ENCODE assay signal across 1 cellular context in genomic region chr5:150263339-150263738, GRCh38.
TF ChIP-seq lines count a peak whose summit lies in the region.

No MANE protein-coding gene starts in this region.

TF ChIP-seq in HEK293, 187 proteins besides CTCF, POLR2A, EP300 and RAD21 (continued from another document and continues in another):
- TF ChIP-seq ATF2 (tag by site-specific recombination; IDR thresholded peaks at IDR 0.05; ENCODE audit: low read depth) (no peak), ZIC2 (tag by site-specific recombination; IDR thresholded peaks at IDR 0.05) (no peak), KLF9 (tag by site-specific recombination; IDR thresholded peaks at IDR 0.05; ENCODE audit: low read depth) (no peak; the same call in 1 of the 2 replicates), ZBTB48 (tag by site-specific recombination; IDR thresholded peaks at IDR 0.05) (peak; percentile 65), ZNF248 (tag by site-specific recombination; IDR thresholded peaks at IDR 0.05) (peak; percentile 76; the same call in 1 of the 2 replicates), ZFHX2 (tag by site-specific recombination; conservative IDR thresholded peaks at IDR 0.05) (no peak), ZNF394 (tag by site-specific recombination; IDR thresholded peaks at IDR 0.05; ENCODE audit: borderline replicate concordance) (no peak), ZNF555 (tag by site-specific recombination; conservative IDR thresholded peaks at IDR 0.05) (no peak), BCL11B (tag by site-specific recombination; IDR thresholded peaks at IDR 0.05; ENCODE audit: low read depth) (no peak), ZBTB20 (tag by site-specific recombination; IDR thresholded peaks at IDR 0.05) (peak; percentile 20; the same call in 1 of the 2 replicates), ZNF473 (tag by site-specific recombination; IDR thresholded peaks at IDR 0.05) (peak; percentile 87; the same call in 1 of the 2 replicates), SP7 (tag by site-specific recombination; IDR thresholded peaks at IDR 0.05) (no peak), ZNF571 (tag by site-specific recombination; IDR thresholded peaks at IDR 0.05) (0 out of 2 replicates have a peak, but pooled peaks have one; percentile 55), ZSCAN4 (tag by site-specific recombination; IDR thresholded peaks at IDR 0.05) (peak; percentile 97), ZBTB49 (tag by site-specific recombination; IDR thresholded peaks at IDR 0.05; ENCODE audit: low read depth) (no peak), ZNF311 (tag by site-specific recombination; IDR thresholded peaks at IDR 0.05; ENCODE audit: borderline replicate concordance) (peak; percentile 81; the same call in 1 of the 2 replicates), ZBTB26 (tag by site-specific recombination; optimal IDR thresholded peaks at IDR 0.05) (peak; percentile 19), ZNF16 (tag by site-specific recombination; IDR thresholded peaks at IDR 0.05; ENCODE audit: low read depth) (no peak), WT1 (tag by site-specific recombination; IDR thresholded peaks at IDR 0.05) (no peak)
- TF ChIP-seq, protein P1, sequence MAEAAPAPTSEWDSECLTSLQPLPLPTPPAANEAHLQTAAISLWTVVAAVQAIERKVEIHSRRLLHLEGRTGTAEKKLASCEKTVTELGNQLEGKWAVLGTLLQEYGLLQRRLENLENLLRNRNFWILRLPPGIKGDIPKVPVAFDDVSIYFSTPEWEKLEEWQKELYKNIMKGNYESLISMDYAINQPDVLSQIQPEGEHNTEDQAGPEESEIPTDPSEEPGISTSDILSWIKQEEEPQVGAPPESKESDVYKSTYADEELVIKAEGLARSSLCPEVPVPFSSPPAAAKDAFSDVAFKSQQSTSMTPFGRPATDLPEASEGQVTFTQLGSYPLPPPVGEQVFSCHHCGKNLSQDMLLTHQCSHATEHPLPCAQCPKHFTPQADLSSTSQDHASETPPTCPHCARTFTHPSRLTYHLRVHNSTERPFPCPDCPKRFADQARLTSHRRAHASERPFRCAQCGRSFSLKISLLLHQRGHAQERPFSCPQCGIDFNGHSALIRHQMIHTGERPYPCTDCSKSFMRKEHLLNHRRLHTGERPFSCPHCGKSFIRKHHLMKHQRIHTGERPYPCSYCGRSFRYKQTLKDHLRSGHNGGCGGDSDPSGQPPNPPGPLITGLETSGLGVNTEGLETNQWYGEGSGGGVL (tag by site-specific recombination; IDR thresholded peaks at IDR 0.05), result peak; percentile 53
- TF ChIP-seq, protein P2, sequence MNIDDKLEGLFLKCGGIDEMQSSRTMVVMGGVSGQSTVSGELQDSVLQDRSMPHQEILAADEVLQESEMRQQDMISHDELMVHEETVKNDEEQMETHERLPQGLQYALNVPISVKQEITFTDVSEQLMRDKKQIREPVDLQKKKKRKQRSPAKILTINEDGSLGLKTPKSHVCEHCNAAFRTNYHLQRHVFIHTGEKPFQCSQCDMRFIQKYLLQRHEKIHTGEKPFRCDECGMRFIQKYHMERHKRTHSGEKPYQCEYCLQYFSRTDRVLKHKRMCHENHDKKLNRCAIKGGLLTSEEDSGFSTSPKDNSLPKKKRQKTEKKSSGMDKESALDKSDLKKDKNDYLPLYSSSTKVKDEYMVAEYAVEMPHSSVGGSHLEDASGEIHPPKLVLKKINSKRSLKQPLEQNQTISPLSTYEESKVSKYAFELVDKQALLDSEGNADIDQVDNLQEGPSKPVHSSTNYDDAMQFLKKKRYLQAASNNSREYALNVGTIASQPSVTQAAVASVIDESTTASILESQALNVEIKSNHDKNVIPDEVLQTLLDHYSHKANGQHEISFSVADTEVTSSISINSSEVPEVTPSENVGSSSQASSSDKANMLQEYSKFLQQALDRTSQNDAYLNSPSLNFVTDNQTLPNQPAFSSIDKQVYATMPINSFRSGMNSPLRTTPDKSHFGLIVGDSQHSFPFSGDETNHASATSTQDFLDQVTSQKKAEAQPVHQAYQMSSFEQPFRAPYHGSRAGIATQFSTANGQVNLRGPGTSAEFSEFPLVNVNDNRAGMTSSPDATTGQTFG (tag by site-specific recombination; IDR thresholded peaks at IDR 0.05; ENCODE audit: borderline replicate concordance), result peak; percentile 92
- TF ChIP-seq, protein P3, sequence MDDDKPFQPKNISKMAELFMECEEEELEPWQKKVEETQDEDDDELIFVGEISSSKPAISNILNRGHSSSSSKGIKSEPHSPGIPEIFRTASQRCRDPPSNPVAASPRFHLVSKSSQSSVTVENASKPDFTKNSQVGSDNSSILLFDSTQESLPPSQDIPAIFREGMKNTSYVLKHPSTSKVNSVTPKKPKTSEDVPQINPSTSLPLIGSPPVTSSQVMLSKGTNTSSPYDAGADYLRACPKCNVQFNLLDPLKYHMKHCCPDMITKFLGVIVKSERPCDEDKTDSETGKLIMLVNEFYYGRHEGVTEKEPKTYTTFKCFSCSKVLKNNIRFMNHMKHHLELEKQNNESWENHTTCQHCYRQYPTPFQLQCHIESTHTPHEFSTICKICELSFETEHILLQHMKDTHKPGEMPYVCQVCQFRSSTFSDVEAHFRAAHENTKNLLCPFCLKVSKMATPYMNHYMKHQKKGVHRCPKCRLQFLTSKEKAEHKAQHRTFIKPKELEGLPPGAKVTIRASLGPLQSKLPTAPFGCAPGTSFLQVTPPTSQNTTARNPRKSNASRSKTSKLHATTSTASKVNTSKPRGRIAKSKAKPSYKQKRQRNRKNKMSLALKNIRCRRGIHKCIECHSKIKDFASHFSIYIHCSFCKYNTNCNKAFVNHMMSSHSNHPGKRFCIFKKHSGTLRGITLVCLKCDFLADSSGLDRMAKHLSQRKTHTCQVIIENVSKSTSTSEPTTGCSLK (tag by site-specific recombination; IDR thresholded peaks at IDR 0.05), result peak; percentile 50; the same call in 1 of the 2 replicates
- TF ChIP-seq, protein P4, sequence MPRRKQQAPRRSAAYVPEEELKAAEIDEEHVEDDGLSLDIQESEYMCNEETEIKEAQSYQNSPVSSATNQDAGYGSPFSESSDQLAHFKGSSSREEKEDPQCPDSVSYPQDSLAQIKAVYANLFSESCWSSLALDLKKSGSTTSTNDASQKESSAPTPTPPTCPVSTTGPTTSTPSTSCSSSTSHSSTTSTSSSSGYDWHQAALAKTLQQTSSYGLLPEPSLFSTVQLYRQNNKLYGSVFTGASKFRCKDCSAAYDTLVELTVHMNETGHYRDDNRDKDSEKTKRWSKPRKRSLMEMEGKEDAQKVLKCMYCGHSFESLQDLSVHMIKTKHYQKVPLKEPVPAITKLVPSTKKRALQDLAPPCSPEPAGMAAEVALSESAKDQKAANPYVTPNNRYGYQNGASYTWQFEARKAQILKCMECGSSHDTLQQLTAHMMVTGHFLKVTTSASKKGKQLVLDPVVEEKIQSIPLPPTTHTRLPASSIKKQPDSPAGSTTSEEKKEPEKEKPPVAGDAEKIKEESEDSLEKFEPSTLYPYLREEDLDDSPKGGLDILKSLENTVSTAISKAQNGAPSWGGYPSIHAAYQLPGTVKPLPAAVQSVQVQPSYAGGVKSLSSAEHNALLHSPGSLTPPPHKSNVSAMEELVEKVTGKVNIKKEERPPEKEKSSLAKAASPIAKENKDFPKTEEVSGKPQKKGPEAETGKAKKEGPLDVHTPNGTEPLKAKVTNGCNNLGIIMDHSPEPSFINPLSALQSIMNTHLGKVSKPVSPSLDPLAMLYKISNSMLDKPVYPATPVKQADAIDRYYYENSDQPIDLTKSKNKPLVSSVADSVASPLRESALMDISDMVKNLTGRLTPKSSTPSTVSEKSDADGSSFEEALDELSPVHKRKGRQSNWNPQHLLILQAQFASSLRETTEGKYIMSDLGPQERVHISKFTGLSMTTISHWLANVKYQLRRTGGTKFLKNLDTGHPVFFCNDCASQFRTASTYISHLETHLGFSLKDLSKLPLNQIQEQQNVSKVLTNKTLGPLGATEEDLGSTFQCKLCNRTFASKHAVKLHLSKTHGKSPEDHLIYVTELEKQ (tag by site-specific recombination; IDR thresholded peaks at IDR 0.05; ENCODE audit: borderline replicate concordance), result no peak
- TF ChIP-seq, protein P5, sequence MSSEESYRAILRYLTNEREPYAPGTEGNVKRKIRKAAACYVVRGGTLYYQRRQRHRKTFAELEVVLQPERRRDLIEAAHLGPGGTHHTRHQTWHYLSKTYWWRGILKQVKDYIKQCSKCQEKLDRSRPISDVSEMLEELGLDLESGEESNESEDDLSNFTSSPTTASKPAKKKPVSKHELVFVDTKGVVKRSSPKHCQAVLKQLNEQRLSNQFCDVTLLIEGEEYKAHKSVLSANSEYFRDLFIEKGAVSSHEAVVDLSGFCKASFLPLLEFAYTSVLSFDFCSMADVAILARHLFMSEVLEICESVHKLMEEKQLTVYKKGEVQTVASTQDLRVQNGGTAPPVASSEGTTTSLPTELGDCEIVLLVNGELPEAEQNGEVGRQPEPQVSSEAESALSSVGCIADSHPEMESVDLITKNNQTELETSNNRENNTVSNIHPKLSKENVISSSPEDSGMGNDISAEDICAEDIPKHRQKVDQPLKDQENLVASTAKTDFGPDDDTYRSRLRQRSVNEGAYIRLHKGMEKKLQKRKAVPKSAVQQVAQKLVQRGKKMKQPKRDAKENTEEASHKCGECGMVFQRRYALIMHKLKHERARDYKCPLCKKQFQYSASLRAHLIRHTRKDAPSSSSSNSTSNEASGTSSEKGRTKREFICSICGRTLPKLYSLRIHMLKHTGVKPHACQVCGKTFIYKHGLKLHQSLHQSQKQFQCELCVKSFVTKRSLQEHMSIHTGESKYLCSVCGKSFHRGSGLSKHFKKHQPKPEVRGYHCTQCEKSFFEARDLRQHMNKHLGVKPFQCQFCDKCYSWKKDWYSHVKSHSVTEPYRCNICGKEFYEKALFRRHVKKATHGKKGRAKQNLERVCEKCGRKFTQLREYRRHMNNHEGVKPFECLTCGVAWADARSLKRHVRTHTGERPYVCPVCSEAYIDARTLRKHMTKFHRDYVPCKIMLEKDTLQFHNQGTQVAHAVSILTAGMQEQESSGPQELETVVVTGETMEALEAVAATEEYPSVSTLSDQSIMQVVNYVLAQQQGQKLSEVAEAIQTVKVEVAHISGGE (tag by site-specific recombination; conservative IDR thresholded peaks at IDR 0.05; ENCODE audit: low read depth), result no peak
- TF ChIP-seq, protein P6, sequence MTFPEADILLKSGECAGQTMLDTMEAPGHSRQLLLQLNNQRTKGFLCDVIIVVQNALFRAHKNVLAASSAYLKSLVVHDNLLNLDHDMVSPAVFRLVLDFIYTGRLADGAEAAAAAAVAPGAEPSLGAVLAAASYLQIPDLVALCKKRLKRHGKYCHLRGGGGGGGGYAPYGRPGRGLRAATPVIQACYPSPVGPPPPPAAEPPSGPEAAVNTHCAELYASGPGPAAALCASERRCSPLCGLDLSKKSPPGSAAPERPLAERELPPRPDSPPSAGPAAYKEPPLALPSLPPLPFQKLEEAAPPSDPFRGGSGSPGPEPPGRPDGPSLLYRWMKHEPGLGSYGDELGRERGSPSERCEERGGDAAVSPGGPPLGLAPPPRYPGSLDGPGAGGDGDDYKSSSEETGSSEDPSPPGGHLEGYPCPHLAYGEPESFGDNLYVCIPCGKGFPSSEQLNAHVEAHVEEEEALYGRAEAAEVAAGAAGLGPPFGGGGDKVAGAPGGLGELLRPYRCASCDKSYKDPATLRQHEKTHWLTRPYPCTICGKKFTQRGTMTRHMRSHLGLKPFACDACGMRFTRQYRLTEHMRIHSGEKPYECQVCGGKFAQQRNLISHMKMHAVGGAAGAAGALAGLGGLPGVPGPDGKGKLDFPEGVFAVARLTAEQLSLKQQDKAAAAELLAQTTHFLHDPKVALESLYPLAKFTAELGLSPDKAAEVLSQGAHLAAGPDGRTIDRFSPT (tag by site-specific recombination; IDR thresholded peaks at IDR 0.05), result no peak
